8 cellular contexts compared by ENCODE assay signal in the genomic region with DNA sequence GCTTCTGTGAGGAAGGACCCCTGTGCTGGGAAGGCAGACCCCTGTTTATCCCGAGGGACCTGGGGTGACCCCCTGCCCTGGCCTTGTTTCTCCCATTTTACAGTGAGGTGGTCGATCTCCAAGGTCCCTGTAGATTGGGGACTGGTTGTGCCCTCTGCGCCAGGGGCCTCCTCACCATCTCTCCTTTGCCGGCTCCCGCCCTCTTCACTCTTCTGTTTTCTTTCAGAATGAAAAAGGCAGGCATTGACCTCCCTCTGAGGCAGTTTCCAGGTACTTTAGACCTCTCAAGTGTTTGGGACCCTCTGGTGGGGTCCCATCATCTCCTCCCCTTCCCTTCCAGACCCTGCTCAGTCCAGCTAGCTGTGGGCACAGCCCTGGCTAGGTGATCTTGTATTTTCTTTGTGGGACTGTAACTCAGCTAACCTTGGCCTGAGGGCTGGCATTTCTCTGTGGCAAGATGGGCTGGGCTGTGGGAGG. TPM values are rescaled to one million over a fixed set of nuclear protein-coding genes. Genes with fewer than 3 reads are reported as not detected.
DNase-seq lines count a peak whose midpoint lies in the region; ATAC-seq and TF ChIP-seq lines count a peak whose summit lies in the region.

No MANE protein-coding gene starts in this region.

- peak overlapping the region; percentile 99 for H3K27ac Mint-ChIP-seq in chondrocyte (ENCODE audit: unreplicated experiment)

- H3K9ac ChIP-seq in mucosa of stomach (ENCODE audit: low read length), result peak overlapping the region; percentile 88

- H3K4me3 ChIP-seq in right atrium auricular region (peak overlapping the region; percentile 82 to 87), mucosa of stomach (ENCODE audit: low read length) (peak overlapping the region; percentile 99), aorta (ENCODE audit: low read length in 2 of 2) (peak overlapping the region; percentile 73)

- H3K4me1 ChIP-seq in right atrium auricular region (peaks cover 0 to 86% of the 10 kb centered on the region in 2 donors), mucosa of stomach (ENCODE audit: control insufficient read depth, insufficient read depth, low read length) (peaks cover 40% of the 10 kb centered on the region), aorta (ENCODE audit: control insufficient read depth in 1 of 2, insufficient read depth in 2 of 2, low read length in 2 of 2) (peaks cover 0 to 5% of the 10 kb centered on the region in 2 donors)

- H3K27me3 ChIP-seq in right atrium auricular region, result no peaks in the 10 kb centered on the region
- H3K27me3 ChIP-seq in mucosa of stomach (ENCODE audit: control insufficient read depth, insufficient read depth, low read length), result no peaks in the 10 kb centered on the region
- no peaks in the 10 kb centered on the region for H3K27me3 ChIP-seq in aorta (ENCODE audit: control insufficient read depth in 1 of 2, insufficient read depth in 2 of 2, low read length in 1 of 2)

- intact Hi-C loops in cardiac septum (cut with DNase I) (no loop called here), aorta (cut with DNase I) (no loop called here)

- no peaks in the 10 kb centered on the region for H3K9me3 Mint-ChIP-seq in chondrocyte (ENCODE audit: low read depth)

- H3K36me3 Mint-ChIP-seq in chondrocyte (ENCODE audit: low read depth), result peaks cover 28% of the 10 kb centered on the region

- DNase-seq in right atrium auricular region (ENCODE audit: low spot score) (no peak), cardiac septum (ENCODE audit: low spot score) (no peak), chondrocyte (ENCODE audit: low spot score) (no peak), aorta (no peak), GM03348 (ENCODE audit: low spot score) (no peak)

- H3K27ac ChIP-seq in right atrium auricular region (peak overlapping the region; percentile 100), aorta (ENCODE audit: low read depth in 1 of 2, low read length in 2 of 2) (peak overlapping the region; percentile 80 to 97)

- TF ChIP-seq CTCF in right atrium auricular region (IDR thresholded peaks at IDR 0.05) (no peak), chondrocyte (IDR thresholded peaks at IDR 0.05) (no peak)

- H3K4me1 Mint-ChIP-seq in chondrocyte (ENCODE audit: low read depth), result peaks cover 74% of the 10 kb centered on the region

- peaks cover 29% of the 10 kb centered on the region for H3K36me3 ChIP-seq in right atrium auricular region
- H3K36me3 ChIP-seq in mucosa of stomach (ENCODE audit: control insufficient read depth, insufficient read depth, low read length), result peaks cover 8% of the 10 kb centered on the region
- peaks cover 0 to 10% of the 10 kb centered on the region in 2 donors for H3K36me3 ChIP-seq in aorta (ENCODE audit: control insufficient read depth in 1 of 2, insufficient read depth in 2 of 2, low read length in 1 of 2)

- WGBS in aorta, 2 donors, result 3 to 8% methylated on average over 5 of the region's 5 CpGs

- H3K9me3 ChIP-seq in right atrium auricular region (no peaks in the 10 kb centered on the region), mucosa of stomach (ENCODE audit: control insufficient read depth, low read length) (no peaks in the 10 kb centered on the region), aorta (ENCODE audit: control insufficient read depth, low read length) (no peaks in the 10 kb centered on the region)

- no peaks in the 10 kb centered on the region for H3K27me3 Mint-ChIP-seq in chondrocyte (ENCODE audit: low read depth)

- peak overlapping the region; percentile 99 for H3K4me3 Mint-ChIP-seq in chondrocyte (ENCODE audit: unreplicated experiment)

- ATAC-seq in aorta (ENCODE audit: low FRiP score) (no peak), HG02571 (IDR thresholded peaks at IDR 0.05; ENCODE audit: unreplicated experiment) (no peak), GM19467 (IDR thresholded peaks at IDR 0.05; ENCODE audit: unreplicated experiment) (no peak)

RNA-seq across cellular contexts. Expression of gene SERPINH1, which starts 1.5 kb away (rescaled TPM):
- total RNA-seq in right atrium auricular region (100 to 1,000 TPM; 114 to 195 TPM), cardiac septum (133 TPM), chondrocyte (1,000 to 1,204 TPM (median 1,170 TPM) in 3 replicates), aorta (100 to 1,000 TPM; 206 to 256 TPM)
- polyA plus RNA-seq in aorta, result 100 to 1,000 TPM in 1 of 2 donors, 10 to 100 TPM in 1; 59.4 to 112 TPM

RNA-seq across cellular contexts. Expression of gene GDPD5, which starts 37.8 kb away (rescaled TPM):
- total RNA-seq in right atrium auricular region, result 1 to 10 TPM; 3.5 to 6.1 TPM
- total RNA-seq in cardiac septum, result 6.9 TPM
- 8.9 to 12.6 TPM (median 11.3 TPM) in 3 replicates for total RNA-seq in chondrocyte
- 10 to 100 TPM; 29.4 to 53.0 TPM for total RNA-seq in aorta
- polyA plus RNA-seq in aorta, result 10 to 100 TPM in 1 of 2 donors, 1 to 10 TPM in 1; 3.5 to 38.9 TPM
